27 cellular contexts compared by ENCODE assay signal in genomic region chr12:91072931-91073330, GRCh38. TPM values are rescaled to one million over a fixed set of nuclear protein-coding genes. Genes with fewer than 3 reads are reported as not detected.
DNase-seq lines count a peak whose midpoint lies in the region; ATAC-seq, FAIRE-seq and TF ChIP-seq lines count a peak whose summit lies in the region.
"Had no signal": no experiment of that assay in that cellular context is flagged by ENCODE, and none has a peak within 500 bp of the region (broad histone marks: within the 10 kb centered on the region; RNA-seq: fewer than 3 reads in every experiment).

No MANE protein-coding gene starts in this region.

- no peaks in the 10 kb centered on the region for H3K9me3 ChIP-seq in astrocyte (ENCODE audit: insufficient read depth, low read depth, low read length)
- H3K9me3 ChIP-seq in OCI-LY7 (ENCODE audit: low read length), result no peaks in the 10 kb centered on the region
- H3K9me3 ChIP-seq: HAP-1 had no signal

- FAIRE-seq in astrocyte (lab: Jason Lieb, UNC), result no peak
- FAIRE-seq: GM12892 had no signal

- H3K4me1 ChIP-seq in astrocyte (ENCODE audit: insufficient read depth, low read length) (no peaks in the 10 kb centered on the region), OCI-LY7 (ENCODE audit: insufficient read depth, low read length, poor library complexity, severe bottlenecking) (no peaks in the 10 kb centered on the region)
- H3K4me1 ChIP-seq: HAP-1 had no signal

- H3K4me2 ChIP-seq in astrocyte (ENCODE audit: low read length), result no peak overlapping the region
- no peak overlapping the region for H3K4me2 ChIP-seq in OCI-LY7 (ENCODE audit: low read length)

- no peaks in the 10 kb centered on the region for H3K9me2 ChIP-seq in OCI-LY7 (ENCODE audit: insufficient read depth, low read length)

- H3K27ac ChIP-seq in astrocyte (ENCODE audit: low read depth, low read length) (no peak overlapping the region), OCI-LY7 (ENCODE audit: low read depth, low read length, poor library complexity, severe bottlenecking) (no peak overlapping the region)
- H3K27ac ChIP-seq: skin epidermis had no signal

- H2AFZ ChIP-seq in astrocyte (ENCODE audit: low read depth, low read length) (no peak overlapping the region), OCI-LY7 (ENCODE audit: low read length) (no peak overlapping the region)

- no TSS peak for BruUV-seq in OCI-LY7 (replicated peaks; lab: Mats Ljungman, UMichigan)

- H3K4me1 Mint-ChIP-seq in astrocyte (ENCODE audit: low read depth, unreplicated experiment), result no peaks in the 10 kb centered on the region
- no peaks in the 10 kb centered on the region for H3K4me1 Mint-ChIP-seq in activated T-cell treated with anti-CD3 and anti-CD28 coated beads, Interleukin-2, amount 50 U/mL, for 24 hours (ENCODE audit: low read depth)
- H3K4me1 Mint-ChIP-seq: B cell had no signal

- no peaks in the 10 kb centered on the region for H3K36me3 Mint-ChIP-seq in astrocyte (ENCODE audit: low read depth, unreplicated experiment)
- no peaks in the 10 kb centered on the region for H3K36me3 Mint-ChIP-seq in activated T-cell treated with anti-CD3 and anti-CD28 coated beads, Interleukin-2, amount 50 U/mL, for 24 hours (ENCODE audit: low read depth)
- H3K36me3 Mint-ChIP-seq: activated naive CD8-positive, alpha-beta T cell; type B pancreatic cell; WTC11 had no signal

- H3K27me3 ChIP-seq in astrocyte (ENCODE audit: insufficient read depth, low read length), result no peaks in the 10 kb centered on the region

- no peaks in the 10 kb centered on the region for H3K36me3 ChIP-seq in astrocyte (ENCODE audit: insufficient read depth, low read length)
- H3K36me3 ChIP-seq in OCI-LY7 (ENCODE audit: insufficient read depth, low read length), result no peaks in the 10 kb centered on the region
- H3K36me3 ChIP-seq: HAP-1 had no signal

- POLR2A ChIA-PET in OCI-LY7 (lab: Charles Lee), result interaction anchor here (0.6 kb wide), 1 partner anchor 151 kb away, joined by 5 read pairs; no protein-coding TSS in a partner anchor

- no peak for ATAC-seq in GM19035 (IDR thresholded peaks at IDR 0.05; ENCODE audit: unreplicated experiment)
- ATAC-seq: Right ventricle myocardium inferior, WTC11 had no signal

- no peak overlapping the region for H3K4me3 Mint-ChIP-seq in astrocyte (ENCODE audit: unreplicated experiment)
- H3K4me3 Mint-ChIP-seq in activated T-cell treated with anti-CD3 and anti-CD28 coated beads, Interleukin-2, amount 50 U/mL, for 24 hours, result no peak overlapping the region
- H3K4me3 Mint-ChIP-seq: activated naive CD8-positive, alpha-beta T cell; B cell; type B pancreatic cell; WTC11 had no signal

- no peak for TF ChIP-seq CTCF in astrocyte (IDR thresholded peaks at IDR 0.05; ENCODE audit: insufficient read depth, low read depth, low read length)
- TF ChIP-seq CTCF in OCI-LY7 (conservative IDR thresholded peaks at IDR 0.05; ENCODE audit: low read length), result no peak

- CTCF ChIA-PET in OCI-LY7 (lab: Charles Lee; ENCODE audit: unreplicated experiment), result no interaction called here

- no peaks in the 10 kb centered on the region for H3K9me3 Mint-ChIP-seq in astrocyte (ENCODE audit: unreplicated experiment)
- H3K9me3 Mint-ChIP-seq in activated T-cell treated with anti-CD3 and anti-CD28 coated beads, Interleukin-2, amount 50 U/mL, for 24 hours, result no peaks in the 10 kb centered on the region
- H3K9me3 Mint-ChIP-seq: activated T-helper 2 cell treated with anti-CD3 and anti-CD28 coated beads, Interferon-gamma antibody, Interleukin-2, Interleukin-4, amounts not matched to agents 10 μg/mL and 5 μg/mL and 100 μg/mL, durations not matched to agents 14 hours and 24 hours and 36 hours; WTC11 had no signal

- DNase-seq in NCI-H510A treated with DMSO at 0.1 percent for 48 hours (lab: John Stamatoyannopoulos, UW) (peak; percentile 45), NCI-H510A (lab: John Stamatoyannopoulos, UW) (no peak), NCI-H2171 treated with DMSO at 0.1 percent for 48 hours (lab: John Stamatoyannopoulos, UW) (peak; percentile 84), astrocyte (ENCODE audit: low read depth) (peak; percentile 24), OCI-LY7 (ENCODE audit: low spot score) (no peak), iPS-NIHi11 (ENCODE audit: low spot score) (no peak)
- no peak for DNase-seq in activated T-cell treated with anti-CD3 and anti-CD28 coated beads, Interleukin-2, amount 50 U/mL, for 24 hours
- DNase-seq: activated CD4-positive, alpha-beta T cell treated with anti-CD3 and anti-CD28 coated beads, Interleukin-2, amount 50 U/mL, for 4 hours; EL; head of caudate nucleus; Karpas-422; NCI-H2081 treated with DMSO at 0.1 percent for 48 hours; NCI-H82; stimulated activated CD4-positive, alpha-beta T cell treated with anti-CD3 and anti-CD28 coated beads, Interleukin-1b, Interleukin-23, amount 100 ng/mL, for 48 hours; T1000 had no signal

- H3K79me2 ChIP-seq in astrocyte (ENCODE audit: insufficient read depth, low read length), result no peaks in the 10 kb centered on the region
- H3K79me2 ChIP-seq in OCI-LY7 (ENCODE audit: insufficient read depth, low read depth, low read length), result no peaks in the 10 kb centered on the region

- H3K27me3 Mint-ChIP-seq in astrocyte (ENCODE audit: low read depth, unreplicated experiment), result peaks cover 3% of the 10 kb centered on the region
- H3K27me3 Mint-ChIP-seq in activated T-cell treated with anti-CD3 and anti-CD28 coated beads, Interleukin-2, amount 50 U/mL, for 24 hours, result no peaks in the 10 kb centered on the region
- H3K27me3 Mint-ChIP-seq: type B pancreatic cell had no signal

- no peaks in the 10 kb centered on the region for H4K20me1 ChIP-seq in astrocyte (ENCODE audit: insufficient read depth, low read length)
- no peaks in the 10 kb centered on the region for H4K20me1 ChIP-seq in OCI-LY7 (ENCODE audit: insufficient read depth, low read length)

- no peak overlapping the region for H3K4me3 ChIP-seq in astrocyte (ENCODE audit: insufficient read depth, low read depth, low read length)
- no peak overlapping the region for H3K4me3 ChIP-seq in OCI-LY7 (ENCODE audit: low read depth, low read length, poor library complexity, severe bottlenecking)
- H3K4me3 ChIP-seq: HAP-1, skin epidermis had no signal

- intact Hi-C loops in OCI-LY7 (cut with micrococcal nuclease; ENCODE audit: unreplicated experiment), result no loop called here

- H3K27ac Mint-ChIP-seq in astrocyte (ENCODE audit: unreplicated experiment), result no peak overlapping the region
- no peak overlapping the region for H3K27ac Mint-ChIP-seq in activated T-cell treated with anti-CD3 and anti-CD28 coated beads, Interleukin-2, amount 50 U/mL, for 24 hours
- H3K27ac Mint-ChIP-seq: activated naive CD8-positive, alpha-beta T cell; activated T-helper 2 cell treated with anti-CD3 and anti-CD28 coated beads, Interferon-gamma antibody, Interleukin-2, Interleukin-4, amounts not matched to agents 10 μg/mL and 5 μg/mL and 100 μg/mL, durations not matched to agents 14 hours and 24 hours and 36 hours; B cell; type B pancreatic cell; WTC11 had no signal

- no peak overlapping the region for H3K9ac ChIP-seq in astrocyte (ENCODE audit: low read length)

RNA-seq across cellular contexts. Expression of gene KERA, which starts 15.1 kb away (rescaled TPM):
- total RNA-seq in astrocyte (not detected in 2 replicates), OCI-LY7 (2022) (not detected in 2 replicates)
- not detected in 2 replicates for total RNA-seq in OCI-LY7 (2014; rRNA removed; shearing (Covaris generic))
- total RNA-seq: A673; activated T-helper 2 cell treated with anti-CD3 and anti-CD28 coated beads, Interferon-gamma antibody, Interleukin-2, Interleukin-4, amounts not matched to agents 10 μg/mL and 5 μg/mL and 100 μg/mL, durations not matched to agents 14 hours and 24 hours and 36 hours; B cell; pulmonary artery endothelial cell; Right ventricle myocardium inferior; WTC11 had no signal

RNA-seq across cellular contexts. Expression of gene LUM, which starts 38.4 kb away (rescaled TPM):
- total RNA-seq in astrocyte (76.4 and 128 TPM in 2 replicates), OCI-LY7 (2022) (not detected in 2 replicates)
- total RNA-seq in OCI-LY7 (2014; rRNA removed; shearing (Covaris generic)), result not detected in 2 replicates
- total RNA-seq: A673; activated T-helper 2 cell treated with anti-CD3 and anti-CD28 coated beads, Interferon-gamma antibody, Interleukin-2, Interleukin-4, amounts not matched to agents 10 μg/mL and 5 μg/mL and 100 μg/mL, durations not matched to agents 14 hours and 24 hours and 36 hours; B cell had no signal

Comparison
In these comparisons a context has a peak if more than half of its experiments do, and no peak if none do; other contexts are left out.
1. DNase-seq: peak in NCI-H510A treated with DMSO at 0.1 percent for 48 hours (single experiment), NCI-H2171 treated with DMSO at 0.1 percent for 48 hours (single experiment) and astrocyte (single experiment); none in NCI-H510A (single experiment), OCI-LY7 (single experiment), activated T-cell treated with anti-CD3 and anti-CD28 coated beads, Interleukin-2, amount 50 U/mL, for 24 hours (single experiment) and iPS-NIHi11 (single experiment).
2. RNA of gene LUM, which starts 38.4 kb away (total RNA-seq): 76.4 to 128 TPM in astrocyte; not detected in OCI-LY7; every median in the first group is over 10 times any median in the second.